In the genomic region with DNA sequence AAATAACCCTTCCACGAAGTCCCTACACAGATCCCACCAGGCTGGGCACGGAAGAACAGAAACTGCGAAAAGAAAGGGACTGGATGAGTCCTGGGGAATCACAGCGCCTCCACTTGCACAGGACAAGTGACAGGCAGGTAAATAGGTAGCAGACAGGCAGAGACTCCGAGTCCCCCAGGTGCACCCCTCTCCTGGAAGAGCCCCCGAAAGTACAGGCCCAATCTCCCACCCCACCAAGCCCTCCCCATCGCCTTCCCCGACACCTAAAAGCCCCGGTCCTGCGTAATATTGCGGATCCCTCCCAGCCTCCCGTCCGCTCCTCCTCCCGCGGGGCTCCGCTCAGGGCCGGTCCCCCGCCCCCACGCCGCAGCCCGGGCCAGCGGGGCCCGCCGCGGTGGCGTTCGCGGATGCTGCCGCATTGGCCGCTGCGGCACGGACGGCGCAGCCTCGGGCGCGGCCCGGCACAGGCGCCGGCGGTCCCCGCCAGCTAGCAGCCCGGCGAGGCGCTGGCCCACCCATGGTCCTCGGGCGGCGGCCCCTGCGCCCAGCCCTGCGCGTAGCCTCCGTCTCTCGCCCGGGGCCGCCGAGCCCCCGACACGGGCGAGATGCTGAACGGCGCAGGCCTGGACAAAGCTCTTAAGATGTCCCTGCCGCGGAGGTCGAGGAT, we compare ENCODE assay signal across 8 cellular contexts. TPM values are rescaled to one million over a fixed set of nuclear protein-coding genes. Genes with fewer than 3 reads are reported as not detected.
DNase-seq lines count a peak whose midpoint lies in the region; ATAC-seq, FAIRE-seq and TF ChIP-seq lines count a peak whose summit lies in the region.

ATP8A2 (plus strand) TSS at position 367 of the 667 bp plus-strand sequence; CDS start at position 606, 239 bp downstream.

- FAIRE-seq in HepG2 (lab: Jason Lieb, UNC), result no peak
- no peak for FAIRE-seq in RCC 7860 (lab: Jason Lieb, UNC)

- in situ Hi-C loops in HepG2 (cut with HindIII; ENCODE audit: extremely low pct_ligation_motif_present, low pct_unique_long_range_greater_than_20kb), result no loop called here

- H3K9ac ChIP-seq in HepG2 (ENCODE audit: insufficient read depth, low read depth, low read length) (no peak within 1 kb of the TSS), MM.1S (ENCODE audit: low read length) (no peak within 1 kb of the TSS)

- H3F3A ChIP-seq in MM.1S (ENCODE audit: insufficient read depth, low read length), result no peaks in the 10 kb centered on the region

- H3K9me3 ChIP-seq in heart left ventricle (no peaks in the 10 kb centered on the region), ascending aorta (no peaks in the 10 kb centered on the region), HepG2 (ENCODE audit: low read length) (no peaks in the 10 kb centered on the region), MM.1S (replicated peaks; ENCODE audit: insufficient read depth, low read length) (no peaks in the 10 kb centered on the region)

- H3K27me3 ChIP-seq in heart left ventricle (peaks cover 17 to 72% (median 50%) of the 10 kb centered on the region in 9 donors), ascending aorta (peaks cover 6% of the 10 kb centered on the region), HepG2 (ENCODE audit: control insufficient read depth in 1 of 2, insufficient read depth in 2 of 2, low read length in 2 of 2) (peaks cover 6 to 54% of the 10 kb centered on the region in 2 experiments; a peak in 4 of 5 replicates), MM.1S (replicated peaks; ENCODE audit: insufficient read depth, low read length) (no peaks in the 10 kb centered on the region)

- TF ChIP-seq CTCF in heart left ventricle (IDR thresholded peaks at IDR 0.05) (no peak), ascending aorta (IDR thresholded peaks at IDR 0.05) (no peak), HepG2 (CRISPR knock-in tag; IDR thresholded peaks at IDR 0.05) (no peak), MM.1S (IDR thresholded peaks at IDR 0.05; ENCODE audit: low read length) (no peak)

- no peaks in the 10 kb centered on the region for H3K36me3 ChIP-seq in heart left ventricle
- H3K36me3 ChIP-seq in ascending aorta, result no peaks in the 10 kb centered on the region
- no peaks in the 10 kb centered on the region for H3K36me3 ChIP-seq in HepG2 (replicated peaks in 1 of 2; ENCODE audit: control insufficient read depth in 1 of 2, insufficient read depth in 2 of 2, low read length in 2 of 2)
- H3K36me3 ChIP-seq in urinary bladder (ENCODE audit: insufficient read depth), result no peaks in the 10 kb centered on the region
- no peaks in the 10 kb centered on the region for H3K36me3 ChIP-seq in MM.1S (replicated peaks; ENCODE audit: insufficient read depth, low read length)

- intact Hi-C loops in heart left ventricle (cut with DNase I) (loop anchor here in 3 of 10 donors (10.0 kb wide), 1 partner anchor 137 kb away; no protein-coding TSS in a partner anchor), Right ventricle myocardium superior (cut with DNase I) (no loop called here), ascending aorta (cut with DNase I) (no loop called here), HepG2 (cut with micrococcal nuclease; ENCODE audit: unreplicated experiment) (no loop called here)

- H2AFZ ChIP-seq in HepG2 (ENCODE audit: low read length) (no peak within 1 kb of the TSS), MM.1S (ENCODE audit: low read length) (no peak within 1 kb of the TSS)

- H3K27ac ChIP-seq in heart left ventricle (no peak within 1 kb of the TSS), ascending aorta (no peak within 1 kb of the TSS), HepG2 (ENCODE audit: extremely low read length, insufficient read depth, low read length) (no peak within 1 kb of the TSS), urinary bladder (ENCODE audit: low read depth) (no peak within 1 kb of the TSS), MM.1S (ENCODE audit: low read length) (no peak within 1 kb of the TSS)

- no peaks in the 10 kb centered on the region for H3K9me2 ChIP-seq in MM.1S (replicated peaks; ENCODE audit: insufficient read depth, low read length)

- TF ChIP-seq POLR2A in heart left ventricle (IDR thresholded peaks at IDR 0.05), result no peak
- no peak for TF ChIP-seq POLR2A in HepG2 (IDR thresholded peaks at IDR 0.05; ENCODE audit: insufficient read depth in 1 of 2, low read depth in 2 of 2, low read length in 2 of 2)

- H3K4me3 ChIP-seq in heart left ventricle, result peak within 1 kb of the TSS in 9 of 12 donors; percentile 20 to 43 (median 30)
- peak within 1 kb of the TSS; percentile 54 to 55 for H3K4me3 ChIP-seq in ascending aorta
- H3K4me3 ChIP-seq in HepG2 (replicated peaks in 1 of 3; ENCODE audit: insufficient read depth in 1 of 3, low read depth in 2 of 3, low read length in 3 of 3), result peak within 1 kb of the TSS; percentile 22 to 58 (median 40); a peak in 4 of 6 replicates
- peak within 1 kb of the TSS; percentile 57 for H3K4me3 ChIP-seq in urinary bladder (ENCODE audit: low read depth, low read length)
- H3K4me3 ChIP-seq in MM.1S (ENCODE audit: low read length), result no peak within 1 kb of the TSS

- 2 to 11% (median 2%) methylated on average over 19 to 64 of the region's 64 CpGs for WGBS in heart left ventricle, 4 donors
- 35% methylated on average over 9 of the region's 64 CpGs for WGBS in HepG2 (ENCODE audit: low lambda C conversion rate)
- 2% methylated on average over 64 of the region's 64 CpGs for WGBS in urinary bladder

- H3K4me1 ChIP-seq in heart left ventricle (peaks cover 0 to 13% (median 0%) of the 10 kb centered on the region in 12 donors), ascending aorta (no peaks in the 10 kb centered on the region), HepG2 (ENCODE audit: insufficient read depth, low read length) (peaks cover 8% of the 10 kb centered on the region; the same call in 1 of the 2 replicates), urinary bladder (ENCODE audit: insufficient read depth) (no peaks in the 10 kb centered on the region), MM.1S (ENCODE audit: low read length) (no peaks in the 10 kb centered on the region)

- CTCF ChIA-PET in HepG2 (lab: Yijun Ruan, JAX; ENCODE audit: low intra/inter-chr PET ratio, low total read pairs), result no interaction called here

- H3K4me2 ChIP-seq in HepG2 (ENCODE audit: low read depth, low read length) (peak within 1 kb of the TSS; percentile 58), MM.1S (ENCODE audit: low read depth, low read length) (no peak within 1 kb of the TSS)

- DNase-seq in heart left ventricle, result no peak
- DNase-seq in Right ventricle myocardium superior, result no peak
- DNase-seq in ascending aorta (ENCODE audit: low spot score in 2 of 2), result no peak
- DNase-seq in HepG2 (ENCODE audit: low spot score), result no peak
- no peak for DNase-seq in RCC 7860 (ENCODE audit: low spot score)
- DNase-seq in activated CD4-positive, alpha-beta T cell treated with anti-CD3 and anti-CD28 coated beads, Interleukin-2, amount 50 U/mL, for 1 hour, result no peak
- no peak for DNase-seq in MM.1S

- no TSS peak for BruUV-seq in HepG2 (replicated peaks; lab: Mats Ljungman, UMichigan)

- POLR2A ChIA-PET in HepG2 (lab: Yijun Ruan, JAX), result no interaction called here

- TF ChIP-seq RAD21 in HepG2 (CRISPR knock-in tag; IDR thresholded peaks at IDR 0.05), result no peak

- H4K20me1 ChIP-seq in HepG2 (ENCODE audit: insufficient read depth, low read length) (no peaks in the 10 kb centered on the region), MM.1S (ENCODE audit: insufficient read depth, low read length) (no peaks in the 10 kb centered on the region)

- ATAC-seq in heart left ventricle (no peak), Right ventricle myocardium superior (ENCODE audit: poor library complexity) (no peak), HepG2 (peak; percentile 68)

- H3K79me2 ChIP-seq in HepG2 (ENCODE audit: insufficient read depth, low read length), result no peaks in the 10 kb centered on the region
- H3K79me2 ChIP-seq in MM.1S (ENCODE audit: low read length), result no peaks in the 10 kb centered on the region

- TF ChIP-seq EP300 in HepG2 (IDR thresholded peaks at IDR 0.05; ENCODE audit: low read depth in 2 of 2, low read length in 2 of 2) (no peak), HepG2 (CRISPR knock-in tag; IDR thresholded peaks at IDR 0.05; ENCODE audit: borderline replicate concordance) (no peak)

TF ChIP-seq in HepG2, 621 proteins besides CTCF, POLR2A, EP300 and RAD21 (continues in another document):
- TF ChIP-seq JDP2 (CRISPR knock-in tag; IDR thresholded peaks at IDR 0.05; ENCODE audit: borderline replicate concordance) (no peak), KLF15 (CRISPR knock-in tag; IDR thresholded peaks at IDR 0.05; ENCODE audit: borderline replicate concordance) (no peak), ZFP36L2 (CRISPR knock-in tag; IDR thresholded peaks at IDR 0.05) (no peak), EZH2 (conservative IDR thresholded peaks at IDR 0.05; ENCODE audit: low read depth, low read length) (peak; percentile 82; the same call in 1 of the 2 replicates)

RNA-seq across cellular contexts. Expression of gene ATP8A2, which starts in this region (rescaled TPM):
- under 1 TPM in 7 of 9 donors, not detected in 2; 0.02 to 0.29 (median 0.05) TPM for total RNA-seq in heart left ventricle
- under 1 TPM; 0.01 to 0.04 TPM for polyA plus RNA-seq in heart left ventricle
- 0.05 TPM for total RNA-seq in Right ventricle myocardium superior
- total RNA-seq in ascending aorta, result under 0.01 TPM
- total RNA-seq in HepG2 (2016; rRNA removed; fragmentation: Illumina TruSeq; extraction: Trizol), result 0.09 TPM in 1 of 2 replicates, not detected in the other
- total RNA-seq in HepG2 (2016; cell fraction: cytosol; rRNA removed; fragmentation: Illumina TruSeq; extraction: Trizol; ENCODE audit: low read depth), result not detected in 2 replicates
- not detected in 2 replicates for total RNA-seq in HepG2 (2016; cell fraction: insoluble cytoplasmic fraction; rRNA removed; fragmentation: Illumina TruSeq; extraction: Trizol)
- not detected in 2 replicates for total RNA-seq in HepG2 (2016; cell fraction: membrane; rRNA removed; fragmentation: Illumina TruSeq; extraction: Trizol)
- 0.06 and 0.16 TPM in 2 replicates for total RNA-seq in HepG2 (2016; cell fraction: nucleus; rRNA removed; fragmentation: Illumina TruSeq; extraction: Trizol)
- 0.12 TPM in 1 of 2 replicates, not detected in the other for polyA plus RNA-seq in HepG2 (2011; rRNA removed)
- polyA plus RNA-seq in HepG2 (2011; cell fraction: cytosol; rRNA removed), result 0.01 and 0.03 TPM in 2 replicates
- polyA plus RNA-seq in HepG2 (2011; cell fraction: nucleus; rRNA removed), result 0.02 TPM in 1 of 2 replicates, not detected in the other
- polyA plus RNA-seq in HepG2 (2012), result not detected in 2 replicates
- polyA plus RNA-seq in HepG2 (2016; cell fraction: cytosol; fragmentation: Illumina TruSeq; extraction: Trizol; ENCODE audit: low read depth), result not detected in 2 replicates
- not detected in 2 replicates for polyA plus RNA-seq in HepG2 (2016; cell fraction: insoluble cytoplasmic fraction; fragmentation: Illumina TruSeq; extraction: Trizol; ENCODE audit: low read depth)
- polyA plus RNA-seq in HepG2 (2016; cell fraction: membrane; fragmentation: Illumina TruSeq; extraction: Trizol; ENCODE audit: low read depth), result not detected in 2 replicates
- polyA plus RNA-seq in HepG2 (2016; cell fraction: nucleus; fragmentation: Illumina TruSeq; extraction: Trizol; ENCODE audit: insufficient read depth, low read depth), result not detected in 2 replicates
- polyA minus RNA-seq in HepG2 (2011; rRNA and poly(A)+ RNA removed; ENCODE audit: low replicate concordance), result 0.02 TPM in 1 of 2 replicates, not detected in the other
- polyA minus RNA-seq in HepG2 (2011; cell fraction: cytosol; rRNA and poly(A)+ RNA removed), result not detected in 2 replicates
- 0.12 TPM in 1 of 2 replicates, not detected in the other for polyA minus RNA-seq in HepG2 (2011; cell fraction: nucleus; rRNA and poly(A)+ RNA removed)
- total RNA-seq in urinary bladder, result 1.4 TPM
- polyA plus RNA-seq in urinary bladder, result 1.5 TPM

Comparison
In these comparisons a context has a peak if more than half of its experiments do, and no peak if none do; other contexts are left out.
1. Peak in ATAC-seq, H3K4me3 ChIP-seq and H3K4me2 ChIP-seq in HepG2; RNA of the gene not detected or under 1 TPM.